Comparison of ENCODE assay signal across 1 cellular context in the genomic region with DNA sequence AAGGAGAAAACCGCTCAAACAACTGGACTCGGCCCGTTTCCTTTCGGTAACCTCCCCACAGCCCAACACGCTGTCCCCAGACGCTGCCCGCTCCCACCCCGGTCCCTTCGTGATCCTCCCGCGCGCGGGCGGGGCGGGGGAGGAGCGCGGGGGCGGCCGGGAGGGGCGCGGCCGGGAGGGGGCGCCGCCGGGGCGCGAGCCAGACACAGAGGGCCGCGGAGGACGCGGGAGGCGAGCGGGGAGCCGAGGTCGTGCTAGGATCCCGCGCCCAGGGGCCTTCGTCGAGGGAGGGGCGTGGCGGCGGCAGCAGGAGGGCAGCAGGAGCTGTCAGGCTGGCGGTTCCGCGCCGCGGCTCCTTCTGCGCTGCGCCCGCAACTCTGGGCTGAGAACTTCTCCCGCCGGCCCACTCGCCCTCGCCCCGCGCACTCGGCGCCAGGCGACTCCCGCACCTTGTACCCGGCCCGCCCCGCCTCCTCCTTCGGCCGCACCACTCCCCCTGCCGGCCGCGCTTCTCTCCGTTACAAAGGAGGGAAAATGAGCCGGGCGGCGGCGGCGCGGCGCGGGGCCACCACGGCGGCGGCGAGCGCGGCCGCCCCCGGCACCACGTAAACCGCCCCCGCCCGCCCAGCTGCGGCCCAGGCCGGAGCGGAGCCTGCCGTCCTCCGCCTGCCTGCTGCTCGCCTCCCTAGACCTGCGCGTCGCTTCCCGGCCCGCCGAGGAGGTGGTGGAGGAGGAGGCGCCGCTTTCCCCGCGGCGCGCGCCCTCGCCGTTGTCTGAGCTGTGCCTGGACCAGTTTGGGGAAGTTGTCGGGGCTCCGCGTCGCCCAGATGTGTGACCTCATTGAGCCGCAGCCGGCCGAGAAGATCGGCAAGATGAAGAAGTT.
TF ChIP-seq lines count a peak whose summit lies in the region.

A gene (plus strand): TSS at position 521 of the 883 bp plus-strand sequence. CDS start 307 bp downstream, at position 828.

TF ChIP-seq in HepG2, 621 proteins besides CTCF, POLR2A, EP300 and RAD21 (continued from another document and continues in another):
- TF ChIP-seq, protein P1, sequence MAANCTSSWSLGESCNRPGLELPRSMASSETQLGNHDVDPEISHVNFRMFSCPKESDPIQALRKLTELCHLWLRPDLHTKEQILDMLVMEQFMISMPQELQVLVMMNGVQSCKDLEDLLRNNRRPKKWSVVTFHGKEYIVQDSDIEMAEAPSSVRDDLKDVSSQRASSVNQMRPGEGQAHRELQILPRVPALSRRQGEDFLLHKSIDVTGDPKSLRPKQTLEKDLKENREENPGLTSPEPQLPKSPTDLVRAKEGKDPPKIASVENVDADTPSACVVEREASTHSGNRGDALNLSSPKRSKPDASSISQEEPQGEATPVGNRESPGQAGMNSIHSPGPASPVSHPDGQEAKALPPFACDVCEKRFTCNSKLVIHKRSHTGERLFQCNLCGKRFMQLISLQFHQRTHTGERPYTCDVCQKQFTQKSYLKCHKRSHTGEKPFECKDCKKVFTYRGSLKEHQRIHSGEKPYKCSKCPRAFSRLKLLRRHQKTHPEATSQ (CRISPR knock-in tag; IDR thresholded peaks at IDR 0.05; ENCODE audit: borderline replicate concordance), result 0 out of 2 replicates have a peak, but pooled peaks have one; percentile 25
- TF ChIP-seq MLLT10 (CRISPR knock-in tag; IDR thresholded peaks at IDR 0.05) (no peak), RFX3 (CRISPR knock-in tag; IDR thresholded peaks at IDR 0.05) (no peak), ONECUT2 (CRISPR knock-in tag; IDR thresholded peaks at IDR 0.05) (no peak), ZNF333 (CRISPR knock-in tag; IDR thresholded peaks at IDR 0.05; ENCODE audit: borderline replicate concordance) (no peak), ATF7-NPFF (CRISPR knock-in tag; IDR thresholded peaks at IDR 0.05; ENCODE audit: low read depth) (no peak; the same call in 1 of the 2 replicates), NONO (IDR thresholded peaks at IDR 0.05) (no peak), NONO (CRISPR knock-in tag; conservative IDR thresholded peaks at IDR 0.05) (no peak), ATRX (CRISPR knock-in tag; IDR thresholded peaks at IDR 0.05; ENCODE audit: borderline replicate concordance) (no peak), ZFP36L1 (CRISPR knock-in tag; IDR thresholded peaks at IDR 0.05) (no peak), MED8 (CRISPR knock-in tag; IDR thresholded peaks at IDR 0.05; ENCODE audit: insufficient replicate concordance) (no peak), ZFP41 (CRISPR knock-in tag; IDR thresholded peaks at IDR 0.05; ENCODE audit: borderline replicate concordance) (no peak), GFI1 (CRISPR knock-in tag; IDR thresholded peaks at IDR 0.05; ENCODE audit: borderline replicate concordance) (no peak), AKAP8 (CRISPR knock-in tag; IDR thresholded peaks at IDR 0.05) (no peak), FOSL1 (CRISPR knock-in tag; IDR thresholded peaks at IDR 0.05; ENCODE audit: borderline replicate concordance) (no peak), ZNF589 (CRISPR knock-in tag; conservative IDR thresholded peaks at IDR 0.05) (no peak)
- TF ChIP-seq, protein P2, sequence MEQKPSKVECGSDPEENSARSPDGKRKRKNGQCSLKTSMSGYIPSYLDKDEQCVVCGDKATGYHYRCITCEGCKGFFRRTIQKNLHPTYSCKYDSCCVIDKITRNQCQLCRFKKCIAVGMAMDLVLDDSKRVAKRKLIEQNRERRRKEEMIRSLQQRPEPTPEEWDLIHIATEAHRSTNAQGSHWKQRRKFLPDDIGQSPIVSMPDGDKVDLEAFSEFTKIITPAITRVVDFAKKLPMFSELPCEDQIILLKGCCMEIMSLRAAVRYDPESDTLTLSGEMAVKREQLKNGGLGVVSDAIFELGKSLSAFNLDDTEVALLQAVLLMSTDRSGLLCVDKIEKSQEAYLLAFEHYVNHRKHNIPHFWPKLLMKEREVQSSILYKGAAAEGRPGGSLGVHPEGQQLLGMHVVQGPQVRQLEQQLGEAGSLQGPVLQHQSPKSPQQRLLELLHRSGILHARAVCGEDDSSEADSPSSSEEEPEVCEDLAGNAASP (CRISPR knock-in tag; IDR thresholded peaks at IDR 0.05; ENCODE audit: borderline replicate concordance), result no peak
- TF ChIP-seq, protein P3, sequence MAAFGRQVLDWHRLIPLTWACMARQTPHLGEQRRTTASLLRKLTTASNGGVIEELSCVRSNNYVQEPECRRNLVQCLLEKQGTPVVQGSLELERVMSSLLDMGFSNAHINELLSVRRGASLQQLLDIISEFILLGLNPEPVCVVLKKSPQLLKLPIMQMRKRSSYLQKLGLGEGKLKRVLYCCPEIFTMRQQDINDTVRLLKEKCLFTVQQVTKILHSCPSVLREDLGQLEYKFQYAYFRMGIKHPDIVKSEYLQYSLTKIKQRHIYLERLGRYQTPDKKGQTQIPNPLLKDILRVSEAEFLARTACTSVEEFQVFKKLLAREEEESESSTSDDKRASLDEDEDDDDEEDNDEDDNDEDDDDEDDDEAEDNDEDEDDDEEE (CRISPR knock-in tag; IDR thresholded peaks at IDR 0.05), result no peak
- TF ChIP-seq, protein P4, sequence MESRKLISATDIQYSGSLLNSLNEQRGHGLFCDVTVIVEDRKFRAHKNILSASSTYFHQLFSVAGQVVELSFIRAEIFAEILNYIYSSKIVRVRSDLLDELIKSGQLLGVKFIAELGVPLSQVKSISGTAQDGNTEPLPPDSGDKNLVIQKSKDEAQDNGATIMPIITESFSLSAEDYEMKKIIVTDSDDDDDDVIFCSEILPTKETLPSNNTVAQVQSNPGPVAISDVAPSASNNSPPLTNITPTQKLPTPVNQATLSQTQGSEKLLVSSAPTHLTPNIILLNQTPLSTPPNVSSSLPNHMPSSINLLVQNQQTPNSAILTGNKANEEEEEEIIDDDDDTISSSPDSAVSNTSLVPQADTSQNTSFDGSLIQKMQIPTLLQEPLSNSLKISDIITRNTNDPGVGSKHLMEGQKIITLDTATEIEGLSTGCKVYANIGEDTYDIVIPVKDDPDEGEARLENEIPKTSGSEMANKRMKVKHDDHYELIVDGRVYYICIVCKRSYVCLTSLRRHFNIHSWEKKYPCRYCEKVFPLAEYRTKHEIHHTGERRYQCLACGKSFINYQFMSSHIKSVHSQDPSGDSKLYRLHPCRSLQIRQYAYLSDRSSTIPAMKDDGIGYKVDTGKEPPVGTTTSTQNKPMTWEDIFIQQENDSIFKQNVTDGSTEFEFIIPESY (CRISPR knock-in tag; IDR thresholded peaks at IDR 0.05), result no peak
- TF ChIP-seq, protein P5, sequence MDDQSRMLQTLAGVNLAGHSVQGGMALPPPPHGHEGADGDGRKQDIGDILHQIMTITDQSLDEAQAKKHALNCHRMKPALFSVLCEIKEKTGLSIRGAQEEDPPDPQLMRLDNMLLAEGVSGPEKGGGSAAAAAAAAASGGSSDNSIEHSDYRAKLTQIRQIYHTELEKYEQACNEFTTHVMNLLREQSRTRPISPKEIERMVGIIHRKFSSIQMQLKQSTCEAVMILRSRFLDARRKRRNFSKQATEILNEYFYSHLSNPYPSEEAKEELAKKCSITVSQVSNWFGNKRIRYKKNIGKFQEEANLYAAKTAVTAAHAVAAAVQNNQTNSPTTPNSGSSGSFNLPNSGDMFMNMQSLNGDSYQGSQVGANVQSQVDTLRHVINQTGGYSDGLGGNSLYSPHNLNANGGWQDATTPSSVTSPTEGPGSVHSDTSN (CRISPR knock-in tag; IDR thresholded peaks at IDR 0.05; ENCODE audit: borderline replicate concordance), result no peak
- TF ChIP-seq, protein P6, sequence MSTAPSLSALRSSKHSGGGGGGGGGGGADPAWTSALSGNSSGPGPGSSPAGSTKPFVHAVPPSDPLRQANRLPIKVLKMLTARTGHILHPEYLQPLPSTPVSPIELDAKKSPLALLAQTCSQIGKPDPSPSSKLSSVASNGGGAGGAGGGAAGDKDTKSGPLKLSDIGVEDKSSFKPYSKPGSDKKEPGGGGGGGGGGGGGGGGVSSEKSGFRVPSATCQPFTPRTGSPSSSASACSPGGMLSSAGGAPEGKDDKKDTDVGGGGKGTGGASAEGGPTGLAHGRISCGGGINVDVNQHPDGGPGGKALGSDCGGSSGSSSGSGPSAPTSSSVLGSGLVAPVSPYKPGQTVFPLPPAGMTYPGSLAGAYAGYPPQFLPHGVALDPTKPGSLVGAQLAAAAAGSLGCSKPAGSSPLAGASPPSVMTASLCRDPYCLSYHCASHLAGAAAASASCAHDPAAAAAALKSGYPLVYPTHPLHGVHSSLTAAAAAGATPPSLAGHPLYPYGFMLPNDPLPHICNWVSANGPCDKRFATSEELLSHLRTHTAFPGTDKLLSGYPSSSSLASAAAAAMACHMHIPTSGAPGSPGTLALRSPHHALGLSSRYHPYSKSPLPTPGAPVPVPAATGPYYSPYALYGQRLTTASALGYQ (CRISPR knock-in tag; IDR thresholded peaks at IDR 0.05), result no peak
- TF ChIP-seq, protein P7, sequence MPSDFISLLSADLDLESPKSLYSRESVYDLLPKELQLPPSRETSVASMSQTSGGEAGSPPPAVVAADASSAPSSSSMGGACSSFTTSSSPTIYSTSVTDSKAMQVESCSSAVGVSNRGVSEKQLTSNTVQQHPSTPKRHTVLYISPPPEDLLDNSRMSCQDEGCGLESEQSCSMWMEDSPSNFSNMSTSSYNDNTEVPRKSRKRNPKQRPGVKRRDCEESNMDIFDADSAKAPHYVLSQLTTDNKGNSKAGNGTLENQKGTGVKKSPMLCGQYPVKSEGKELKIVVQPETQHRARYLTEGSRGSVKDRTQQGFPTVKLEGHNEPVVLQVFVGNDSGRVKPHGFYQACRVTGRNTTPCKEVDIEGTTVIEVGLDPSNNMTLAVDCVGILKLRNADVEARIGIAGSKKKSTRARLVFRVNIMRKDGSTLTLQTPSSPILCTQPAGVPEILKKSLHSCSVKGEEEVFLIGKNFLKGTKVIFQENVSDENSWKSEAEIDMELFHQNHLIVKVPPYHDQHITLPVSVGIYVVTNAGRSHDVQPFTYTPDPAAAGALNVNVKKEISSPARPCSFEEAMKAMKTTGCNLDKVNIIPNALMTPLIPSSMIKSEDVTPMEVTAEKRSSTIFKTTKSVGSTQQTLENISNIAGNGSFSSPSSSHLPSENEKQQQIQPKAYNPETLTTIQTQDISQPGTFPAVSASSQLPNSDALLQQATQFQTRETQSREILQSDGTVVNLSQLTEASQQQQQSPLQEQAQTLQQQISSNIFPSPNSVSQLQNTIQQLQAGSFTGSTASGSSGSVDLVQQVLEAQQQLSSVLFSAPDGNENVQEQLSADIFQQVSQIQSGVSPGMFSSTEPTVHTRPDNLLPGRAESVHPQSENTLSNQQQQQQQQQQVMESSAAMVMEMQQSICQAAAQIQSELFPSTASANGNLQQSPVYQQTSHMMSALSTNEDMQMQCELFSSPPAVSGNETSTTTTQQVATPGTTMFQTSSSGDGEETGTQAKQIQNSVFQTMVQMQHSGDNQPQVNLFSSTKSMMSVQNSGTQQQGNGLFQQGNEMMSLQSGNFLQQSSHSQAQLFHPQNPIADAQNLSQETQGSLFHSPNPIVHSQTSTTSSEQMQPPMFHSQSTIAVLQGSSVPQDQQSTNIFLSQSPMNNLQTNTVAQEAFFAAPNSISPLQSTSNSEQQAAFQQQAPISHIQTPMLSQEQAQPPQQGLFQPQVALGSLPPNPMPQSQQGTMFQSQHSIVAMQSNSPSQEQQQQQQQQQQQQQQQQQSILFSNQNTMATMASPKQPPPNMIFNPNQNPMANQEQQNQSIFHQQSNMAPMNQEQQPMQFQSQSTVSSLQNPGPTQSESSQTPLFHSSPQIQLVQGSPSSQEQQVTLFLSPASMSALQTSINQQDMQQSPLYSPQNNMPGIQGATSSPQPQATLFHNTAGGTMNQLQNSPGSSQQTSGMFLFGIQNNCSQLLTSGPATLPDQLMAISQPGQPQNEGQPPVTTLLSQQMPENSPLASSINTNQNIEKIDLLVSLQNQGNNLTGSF (CRISPR knock-in tag; IDR thresholded peaks at IDR 0.05), result no peak
- TF ChIP-seq, protein P8, sequence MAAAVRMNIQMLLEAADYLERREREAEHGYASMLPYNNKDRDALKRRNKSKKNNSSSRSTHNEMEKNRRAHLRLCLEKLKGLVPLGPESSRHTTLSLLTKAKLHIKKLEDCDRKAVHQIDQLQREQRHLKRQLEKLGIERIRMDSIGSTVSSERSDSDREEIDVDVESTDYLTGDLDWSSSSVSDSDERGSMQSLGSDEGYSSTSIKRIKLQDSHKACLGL (CRISPR knock-in tag; IDR thresholded peaks at IDR 0.05), result peak; percentile 27; the same call in 1 of the 2 replicates
- TF ChIP-seq, protein P9, sequence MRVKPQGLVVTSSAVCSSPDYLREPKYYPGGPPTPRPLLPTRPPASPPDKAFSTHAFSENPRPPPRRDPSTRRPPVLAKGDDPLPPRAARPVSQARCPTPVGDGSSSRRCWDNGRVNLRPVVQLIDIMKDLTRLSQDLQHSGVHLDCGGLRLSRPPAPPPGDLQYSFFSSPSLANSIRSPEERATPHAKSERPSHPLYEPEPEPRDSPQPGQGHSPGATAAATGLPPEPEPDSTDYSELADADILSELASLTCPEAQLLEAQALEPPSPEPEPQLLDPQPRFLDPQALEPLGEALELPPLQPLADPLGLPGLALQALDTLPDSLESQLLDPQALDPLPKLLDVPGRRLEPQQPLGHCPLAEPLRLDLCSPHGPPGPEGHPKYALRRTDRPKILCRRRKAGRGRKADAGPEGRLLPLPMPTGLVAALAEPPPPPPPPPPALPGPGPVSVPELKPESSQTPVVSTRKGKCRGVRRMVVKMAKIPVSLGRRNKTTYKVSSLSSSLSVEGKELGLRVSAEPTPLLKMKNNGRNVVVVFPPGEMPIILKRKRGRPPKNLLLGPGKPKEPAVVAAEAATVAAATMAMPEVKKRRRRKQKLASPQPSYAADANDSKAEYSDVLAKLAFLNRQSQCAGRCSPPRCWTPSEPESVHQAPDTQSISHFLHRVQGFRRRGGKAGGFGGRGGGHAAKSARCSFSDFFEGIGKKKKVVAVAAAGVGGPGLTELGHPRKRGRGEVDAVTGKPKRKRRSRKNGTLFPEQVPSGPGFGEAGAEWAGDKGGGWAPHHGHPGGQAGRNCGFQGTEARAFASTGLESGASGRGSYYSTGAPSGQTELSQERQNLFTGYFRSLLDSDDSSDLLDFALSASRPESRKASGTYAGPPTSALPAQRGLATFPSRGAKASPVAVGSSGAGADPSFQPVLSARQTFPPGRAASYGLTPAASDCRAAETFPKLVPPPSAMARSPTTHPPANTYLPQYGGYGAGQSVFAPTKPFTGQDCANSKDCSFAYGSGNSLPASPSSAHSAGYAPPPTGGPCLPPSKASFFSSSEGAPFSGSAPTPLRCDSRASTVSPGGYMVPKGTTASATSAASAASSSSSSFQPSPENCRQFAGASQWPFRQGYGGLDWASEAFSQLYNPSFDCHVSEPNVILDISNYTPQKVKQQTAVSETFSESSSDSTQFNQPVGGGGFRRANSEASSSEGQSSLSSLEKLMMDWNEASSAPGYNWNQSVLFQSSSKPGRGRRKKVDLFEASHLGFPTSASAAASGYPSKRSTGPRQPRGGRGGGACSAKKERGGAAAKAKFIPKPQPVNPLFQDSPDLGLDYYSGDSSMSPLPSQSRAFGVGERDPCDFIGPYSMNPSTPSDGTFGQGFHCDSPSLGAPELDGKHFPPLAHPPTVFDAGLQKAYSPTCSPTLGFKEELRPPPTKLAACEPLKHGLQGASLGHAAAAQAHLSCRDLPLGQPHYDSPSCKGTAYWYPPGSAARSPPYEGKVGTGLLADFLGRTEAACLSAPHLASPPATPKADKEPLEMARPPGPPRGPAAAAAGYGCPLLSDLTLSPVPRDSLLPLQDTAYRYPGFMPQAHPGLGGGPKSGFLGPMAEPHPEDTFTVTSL (CRISPR knock-in tag; IDR thresholded peaks at IDR 0.05; ENCODE audit: borderline replicate concordance), result no peak
